Comparison of ENCODE assay signal across 31 cellular contexts in the genomic region with DNA sequence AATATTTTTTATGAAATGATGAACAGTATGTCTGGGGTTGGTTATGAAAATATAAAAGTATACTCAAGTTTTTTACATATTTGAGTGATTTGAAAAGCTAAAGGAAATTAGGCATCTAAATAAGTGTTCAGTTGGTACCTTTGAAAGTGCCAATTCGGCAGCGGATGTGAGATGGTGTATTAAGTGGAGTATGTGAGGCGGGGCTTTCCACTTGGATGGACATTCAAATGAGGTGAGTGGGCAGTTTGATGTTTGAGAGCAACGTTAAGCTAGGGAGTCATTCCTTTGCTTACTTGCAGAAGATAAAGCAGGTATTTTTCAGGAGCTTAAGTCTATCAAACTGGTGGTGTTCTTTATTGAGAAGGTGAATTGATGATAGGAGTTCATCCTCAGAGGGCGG.
"Had no signal": no experiment of that assay in that cellular context is flagged by ENCODE, and none has a peak within 500 bp of the region (broad histone marks: within the 10 kb centered on the region; RNA-seq: fewer than 3 reads in every experiment).

No MANE protein-coding gene starts in this region.

- H3K9me3 ChIP-seq: Peyer's patch had no signal

- H3K4me1 ChIP-seq: Peyer's patch had no signal

- ATAC-seq: activated CD8-positive, alpha-beta T cell treated with anti-CD3 and anti-CD28 coated beads for 36 hours; activated T-cell treated with anti-CD3 and anti-CD28 coated beads, Interleukin-2, amount 50 U/mL, for 72 hours; activated T-helper 17 cell treated with anti-CD3 and anti-CD28 coated beads, Interleukin-2, amount 50 U/mL, for 72 hours; PC-3; SK-N-SH treated with all-trans-retinoic acid at 6 μM for 48 hours; T-cell; T-helper 17 cell had no signal

- H3K36me3 ChIP-seq: Peyer's patch had no signal

- DNase-seq: activated B cell treated with CpG ODN at 0.5 μM for 24 hours; activated CD4-positive, alpha-beta T cell treated with anti-CD3 and anti-CD28 coated beads for 1 hour; activated CD4-positive, alpha-beta T cell treated with anti-CD3 and anti-CD28 coated beads, Interleukin-2, amount 10 ng/mL, durations not matched to agents 24 days and 14 days; activated CD4-positive, alpha-beta T cell treated with anti-CD3 and anti-CD28 coated beads, Interleukin-2, amount 50 U/mL, for 4 hours; activated CD8-positive, alpha-beta T cell treated with anti-CD3 and anti-CD28 coated beads for 36 hours; activated effector memory CD4-positive, alpha-beta T cell treated with anti-CD3 and anti-CD28 coated beads, Interleukin-2, amount 50 U/mL, for 16 hours; activated naive CD4-positive, alpha-beta T cell; activated naive CD4-positive, alpha-beta T cell treated with anti-CD3 and anti-CD28 coated beads, Interleukin-2, amount 50 U/mL, for 16 hours; activated naive CD8-positive, alpha-beta T cell treated with anti-CD3 and anti-CD28 coated beads for 36 hours; activated T-cell treated with anti-CD3 and anti-CD28 coated beads, Interleukin-2, amount 50 U/mL, for 1 hour; activated T-cell treated with anti-CD3 and anti-CD28 coated beads, Interleukin-2, amount 50 U/mL, for 72 hours; amniotic stem cell; aorta; NCI-H1092 treated with DMSO at 0.1 percent for 48 hours; NCI-H1417; NCI-H146; NCI-H187; NCI-H2029 treated with DMSO at 0.1 percent for 48 hours; NCI-H2171 treated with DMSO at 0.1 percent for 48 hours; NCI-H2227 treated with DMSO at 0.1 percent for 48 hours; NCI-H446; NCI-H510A treated with DMSO at 0.1 percent for 48 hours; PC-3; Peyer's patch; RPMI8226; SIG-M5; T-cell; T-helper 17 cell had no signal

- H3K4me3 ChIP-seq: Peyer's patch had no signal

- H3K27ac ChIP-seq: Peyer's patch, VCaP had no signal

- H3K27me3 ChIP-seq: Peyer's patch had no signal
